In genomic region chr2:120763931-120764330, GRCh38 we compare ENCODE assay signal across 1 cellular context.
TF ChIP-seq lines count a peak whose summit lies in the region.

No MANE protein-coding gene starts in this region.

TF ChIP-seq in HCT116, 20 proteins besides CTCF, POLR2A, EP300 and RAD21 (continued from another document):
- TF ChIP-seq EZH2phosphoT487 (IDR thresholded peaks at IDR 0.05; ENCODE audit: borderline replicate concordance) = no peak
